Comparison of ENCODE assay signal across 8 cellular contexts in the genomic region with DNA sequence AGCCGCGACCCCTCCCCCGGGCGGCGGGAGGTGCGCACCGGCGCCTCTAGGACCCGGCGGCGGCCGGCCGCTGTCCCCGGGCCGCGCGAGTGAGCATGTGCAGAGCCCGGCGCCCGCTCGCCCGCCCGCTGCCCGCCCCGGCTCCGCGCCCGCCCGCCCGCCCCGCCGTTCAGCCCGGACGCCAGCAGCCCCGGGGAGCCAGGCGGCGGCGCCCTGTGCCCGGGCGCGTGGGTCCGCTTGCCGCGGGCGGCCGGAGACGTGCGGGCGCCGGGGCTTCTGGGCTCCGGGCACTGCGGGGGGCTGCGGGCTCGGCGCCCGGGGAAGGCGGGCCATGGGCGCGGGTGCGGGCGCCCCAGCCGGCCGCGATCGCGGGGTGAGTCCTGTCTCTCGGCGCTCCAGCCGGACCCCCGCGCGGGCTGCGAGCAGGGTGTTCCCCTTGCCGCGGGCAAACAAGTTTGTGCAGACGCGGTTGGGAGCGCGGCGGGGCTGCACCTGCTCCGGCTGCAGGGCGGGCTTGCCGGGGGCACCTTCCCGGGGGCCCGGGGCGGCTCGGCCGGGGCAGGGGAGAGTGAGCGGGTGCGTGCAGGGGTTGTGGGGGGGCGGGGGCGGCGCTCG. TPM values are rescaled to one million over a fixed set of nuclear protein-coding genes. Genes with fewer than 3 reads are reported as not detected.
DNase-seq lines count a peak whose midpoint lies in the region; ATAC-seq and TF ChIP-seq lines count a peak whose summit lies in the region.

A gene (plus strand): TSS at position 100 of the 615 bp plus-strand sequence. CDS start 10,280 bp downstream, outside the sequence.

- H3K4me3 Mint-ChIP-seq in stimulated activated memory B cell treated with anti-CD40 and anti-IgM and Interleukin-4, amounts not matched to agents 10 μg/mL and 1 μg/mL and 100 μg/mL, for 72 hours, result peak within 1 kb of the TSS; percentile 64

- H3K4me3 ChIP-seq in AG04449 (ENCODE audit: low read depth, low read length), result peak within 1 kb of the TSS; percentile 15; the same call in 1 of the 2 replicates
- peak within 1 kb of the TSS; percentile 19; the same call in 1 of the 2 replicates for H3K4me3 ChIP-seq in HFF-Myc (replicated peaks; ENCODE audit: low read depth, low read length)

- peaks cover 81% of the 10 kb centered on the region for H3K27me3 Mint-ChIP-seq in stimulated activated memory B cell treated with anti-CD40 and anti-IgM and Interleukin-4, amounts not matched to agents 10 μg/mL and 1 μg/mL and 100 μg/mL, for 72 hours

- no peaks in the 10 kb centered on the region for H3K36me3 Mint-ChIP-seq in stimulated activated memory B cell treated with anti-CD40 and anti-IgM and Interleukin-4, amounts not matched to agents 10 μg/mL and 1 μg/mL and 100 μg/mL, for 72 hours

- DNase-seq in AG04449 (ENCODE audit: low read depth, low spot score) (no peak), HFF-Myc (ENCODE audit: extremely low read depth, low read depth) (no peak), T47D (ENCODE audit: low read depth in 1 of 2, low spot score in 1 of 2) (peak; percentile 8 to 57), left colon (peak in 1 of 2 donors; percentile 49), mucosa of gallbladder (ENCODE audit: low spot score) (no peak), SHP77 treated with DMSO at 0.1 percent for 48 hours (lab: John Stamatoyannopoulos, UW) (no peak)

- no peak for TF ChIP-seq CTCF in AG04449 (IDR thresholded peaks at IDR 0.05; ENCODE audit: insufficient read depth, low read length, missing control alignments)
- no peak for TF ChIP-seq CTCF in HFF-Myc (IDR thresholded peaks at IDR 0.05; ENCODE audit: low read depth, low read length, missing control alignments)

- peak; percentile 69 for ATAC-seq in left colon
- ATAC-seq in stimulated activated memory B cell treated with anti-CD40 and anti-IgM and Interleukin-4, amounts not matched to agents 10 μg/mL and 1 μg/mL and 100 μg/mL, for 72 hours, result peak; percentile 24
- ATAC-seq in HG02840 (IDR thresholded peaks at IDR 0.05; ENCODE audit: low FRiP score, unreplicated experiment), result no peak

- H3K27ac Mint-ChIP-seq in stimulated activated memory B cell treated with anti-CD40 and anti-IgM and Interleukin-4, amounts not matched to agents 10 μg/mL and 1 μg/mL and 100 μg/mL, for 72 hours, result no peak within 1 kb of the TSS

- H3K9me3 Mint-ChIP-seq in stimulated activated memory B cell treated with anti-CD40 and anti-IgM and Interleukin-4, amounts not matched to agents 10 μg/mL and 1 μg/mL and 100 μg/mL, for 72 hours, result no peaks in the 10 kb centered on the region

- in situ Hi-C loops in T47D (cut with HindIII; ENCODE audit: low pct_unique_long_range_greater_than_20kb, low sequenced_read_pairs), result no loop called here

- peaks cover 14% of the 10 kb centered on the region for H3K4me1 Mint-ChIP-seq in stimulated activated memory B cell treated with anti-CD40 and anti-IgM and Interleukin-4, amounts not matched to agents 10 μg/mL and 1 μg/mL and 100 μg/mL, for 72 hours

- POLR2A ChIA-PET in AG04449 (lab: Yijun Ruan, JAX), result no interaction called here

- CTCF ChIA-PET in AG04449 (lab: Yijun Ruan, JAX), result no interaction called here

- intact Hi-C loops in left colon (cut with DNase I, micrococcal nuclease), result no loop called here

RNA-seq across cellular contexts. Expression of the gene that starts here (rescaled TPM):
- 10 to 100 TPM; 28.5 to 50.0 TPM for total RNA-seq in left colon
- 2.6 TPM for total RNA-seq in mucosa of gallbladder

Comparison
In these comparisons a context has a peak if more than half of its experiments do, and no peak if none do; other contexts are left out.
1. DNase-seq: peak in T47D (2 of 2); none in AG04449 (single experiment), HFF-Myc (single experiment), mucosa of gallbladder (single experiment) and SHP77 treated with DMSO at 0.1 percent for 48 hours (single experiment).